Comparison of ENCODE assay signal across 8 cellular contexts in the genomic region with DNA sequence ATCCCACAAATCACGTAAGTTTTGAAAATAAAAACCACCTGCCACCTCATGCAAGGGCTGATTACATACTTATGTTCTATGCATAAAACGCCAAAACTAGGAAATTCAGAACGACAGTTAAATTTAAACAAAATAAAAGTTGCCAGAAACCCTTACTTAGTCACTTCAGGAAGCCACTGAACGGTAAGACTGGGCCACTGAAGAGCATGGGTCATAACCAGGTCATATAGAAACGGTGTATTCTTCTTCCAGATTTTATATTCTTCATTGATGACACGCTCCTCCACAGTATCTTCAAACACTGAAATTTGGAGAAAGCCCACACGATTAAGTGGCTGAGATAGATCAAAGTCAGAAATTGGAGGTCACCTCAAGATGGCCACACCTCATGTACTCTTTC. TPM values are rescaled to one million over a fixed set of nuclear protein-coding genes. Genes with fewer than 3 reads are reported as not detected.
DNase-seq lines count a peak whose midpoint lies in the region; ATAC-seq and TF ChIP-seq lines count a peak whose summit lies in the region.

No MANE protein-coding gene starts in this region.

- no peak overlapping the region for H2AFZ ChIP-seq in OCI-LY1 (ENCODE audit: low read length)

- no peak for DNase-seq in CD8-positive, alpha-beta memory T cell
- DNase-seq in endothelial cell (ENCODE audit: low spot score) (no peak), ovary (no peak), globus pallidus (ENCODE audit: low spot score) (no peak), DMS153 treated with DMSO at 0.1 percent for 48 hours (lab: John Stamatoyannopoulos, UW; ENCODE audit: unreplicated experiment) (no peak), OCI-M1 (lab: John Stamatoyannopoulos, UW) (no peak)

- peaks cover 58% of the 10 kb centered on the region for H3K79me2 ChIP-seq in OCI-LY1 (ENCODE audit: insufficient read depth, low read length)

- H3K27ac ChIP-seq in CD8-positive, alpha-beta memory T cell (ENCODE audit: low read depth, low read length): peak overlapping the region; percentile 65
- H3K27ac ChIP-seq in OCI-LY1 (ENCODE audit: low read depth, low read length, poor library complexity, severe bottlenecking) (peak overlapping the region; percentile 17), ovary (peak overlapping the region in 1 of 2 donors; percentile 94)

- no peak for TF ChIP-seq POLR2A in ovary (IDR thresholded peaks at IDR 0.05)

- H3K36me3 Mint-ChIP-seq in CD8-positive, alpha-beta memory T cell: peaks cover 0 to 28% (median 2%) of the 10 kb centered on the region in 3 donors
- H3K36me3 Mint-ChIP-seq in endothelial cell (ENCODE audit: low read depth, unreplicated experiment): no peaks in the 10 kb centered on the region

- no peaks in the 10 kb centered on the region for H3K36me3 ChIP-seq in CD8-positive, alpha-beta memory T cell (ENCODE audit: insufficient read depth, low read length)
- H3K36me3 ChIP-seq in OCI-LY1 (ENCODE audit: insufficient read depth, low read length): peaks cover 39% of the 10 kb centered on the region
- no peaks in the 10 kb centered on the region for H3K36me3 ChIP-seq in ovary

- ATAC-seq in HG03571 (IDR thresholded peaks at IDR 0.05; ENCODE audit: unreplicated experiment): no peak

- H3K27me3 Mint-ChIP-seq in CD8-positive, alpha-beta memory T cell: no peaks in the 10 kb centered on the region
- H3K27me3 Mint-ChIP-seq in endothelial cell (ENCODE audit: unreplicated experiment): peaks cover 7% of the 10 kb centered on the region

- peak overlapping the region; percentile 87 for H3K9ac ChIP-seq in OCI-LY1 (ENCODE audit: low read length)

- no peak for TF ChIP-seq CTCF in OCI-LY1 (IDR thresholded peaks at IDR 0.05; ENCODE audit: low read length)
- TF ChIP-seq CTCF in endothelial cell (IDR thresholded peaks at IDR 0.05; ENCODE audit: unreplicated experiment): no peak
- TF ChIP-seq CTCF in ovary (IDR thresholded peaks at IDR 0.05): no peak

- H3K9me2 ChIP-seq in OCI-LY1 (ENCODE audit: low read depth, low read length): no peaks in the 10 kb centered on the region

- TF ChIP-seq EP300 in ovary (IDR thresholded peaks at IDR 0.05): no peak

- peaks cover 35 to 55% (median 48%) of the 10 kb centered on the region in 3 donors for H3K4me1 Mint-ChIP-seq in CD8-positive, alpha-beta memory T cell
- peaks cover 25% of the 10 kb centered on the region for H3K4me1 Mint-ChIP-seq in endothelial cell (ENCODE audit: unreplicated experiment)

- no peaks in the 10 kb centered on the region for H3K9me3 Mint-ChIP-seq in CD8-positive, alpha-beta memory T cell
- no peaks in the 10 kb centered on the region for H3K9me3 Mint-ChIP-seq in endothelial cell (ENCODE audit: unreplicated experiment)

- no peaks in the 10 kb centered on the region for H3F3A ChIP-seq in OCI-LY1 (ENCODE audit: insufficient read depth, low read length)

- H3K4me2 ChIP-seq in OCI-LY1 (ENCODE audit: low read length): peak overlapping the region; percentile 94

- H3K4me1 ChIP-seq in CD8-positive, alpha-beta memory T cell (ENCODE audit: insufficient read depth, low read length): peaks cover 33% of the 10 kb centered on the region
- H3K4me1 ChIP-seq in OCI-LY1 (ENCODE audit: insufficient read depth, low read length, severe bottlenecking): peaks cover 58% of the 10 kb centered on the region
- peaks cover 11% of the 10 kb centered on the region for H3K4me1 ChIP-seq in ovary (ENCODE audit: insufficient read depth)

- peak overlapping the region; percentile 85 to 95 (median 90) for H3K4me3 Mint-ChIP-seq in CD8-positive, alpha-beta memory T cell
- peak overlapping the region; percentile 96 for H3K4me3 Mint-ChIP-seq in endothelial cell (ENCODE audit: unreplicated experiment)

- no peaks in the 10 kb centered on the region; the same call in 1 of the 2 replicates for H4K20me1 ChIP-seq in OCI-LY1 (ENCODE audit: insufficient read depth, low read length)

- intact Hi-C loops in ovary (cut with DNase I): no loop called here

- POLR2A ChIA-PET in CD8-positive, alpha-beta memory T cell (lab: Charles Lee): interaction anchor here (2.7 kb wide), 1 partner anchor 14 kb away, joined by 10 read pairs; no protein-coding TSS in a partner anchor

- peak overlapping the region; percentile 18 to 95 (median 92) for H3K27ac Mint-ChIP-seq in CD8-positive, alpha-beta memory T cell
- H3K27ac Mint-ChIP-seq in endothelial cell (ENCODE audit: unreplicated experiment): peak overlapping the region; percentile 92

- no peaks in the 10 kb centered on the region for H3K27me3 ChIP-seq in CD8-positive, alpha-beta memory T cell (ENCODE audit: insufficient read depth, low read length, poor library complexity, severe bottlenecking)
- H3K27me3 ChIP-seq in OCI-LY1 (ENCODE audit: insufficient read depth, low read length) (no peaks in the 10 kb centered on the region), ovary (no peaks in the 10 kb centered on the region)

- H3K9me3 ChIP-seq in CD8-positive, alpha-beta memory T cell (ENCODE audit: low read length): no peaks in the 10 kb centered on the region
- H3K9me3 ChIP-seq in OCI-LY1 (ENCODE audit: low read length): no peaks in the 10 kb centered on the region
- H3K9me3 ChIP-seq in ovary: no peaks in the 10 kb centered on the region

- CTCF ChIA-PET in CD8-positive, alpha-beta memory T cell (lab: Charles Lee): interaction anchor here (0.7 to 5.7 kb wide), 2 partner anchors 14 to 25 kb away, joined by 3 to 24 read pairs; no protein-coding TSS in a partner anchor

- WGBS in ovary, 3 donors: 33 to 44% (median 43%) methylated on average over 7 of the region's 7 CpGs

- H3K4me3 ChIP-seq in CD8-positive, alpha-beta memory T cell (ENCODE audit: low read length): peak overlapping the region; percentile 74
- H3K4me3 ChIP-seq in OCI-LY1 (ENCODE audit: low read depth, low read length, poor library complexity, severe bottlenecking): peak overlapping the region; percentile 96
- H3K4me3 ChIP-seq in ovary: peak overlapping the region; percentile 73

RNA-seq across cellular contexts. Expression of a gene that starts 1.2 kb away (rescaled TPM):
- 100 to 1,000 TPM; 156 to 163 TPM for total RNA-seq in CD8-positive, alpha-beta memory T cell
- 155 TPM for polyA plus RNA-seq in CD8-positive, alpha-beta memory T cell
- total RNA-seq in endothelial cell (ENCODE audit: unreplicated experiment) (112 TPM), ovary (100 to 1,000 TPM; 101 to 258 (median 188) TPM)
- polyA plus RNA-seq in ovary: 100 to 1,000 TPM; 150 to 192 TPM
